7 cellular contexts compared by ENCODE assay signal in genomic region chr22:49951986-49952896, GRCh38. TPM values are rescaled to one million over a fixed set of nuclear protein-coding genes. Genes with fewer than 3 reads are reported as not detected.
DNase-seq lines count a peak whose midpoint lies in the region; ATAC-seq and TF ChIP-seq lines count a peak whose summit lies in the region.

No MANE protein-coding gene starts in this region.

- peak; percentile 58 for DNase-seq in HT-29 (ENCODE audit: low spot score)
- DNase-seq in MCF 10A (ENCODE audit: unreplicated experiment), result no peak
- no peak for DNase-seq in right lobe of liver
- peak in 1 of 2 donors; percentile 75 for DNase-seq in upper lobe of left lung
- no peak for DNase-seq in middle frontal gyrus (ENCODE audit: extremely low spot score, low spot score)
- DNase-seq in T1000 (lab: John Stamatoyannopoulos, UW), result no peak

- TF ChIP-seq CTCF in MCF 10A (IDR thresholded peaks at IDR 0.05; ENCODE audit: unreplicated experiment), result no peak
- no peak for TF ChIP-seq CTCF in right lobe of liver (IDR thresholded peaks at IDR 0.05)
- peak in 1 of 6 experiments; percentile 13 for TF ChIP-seq CTCF in upper lobe of left lung (IDR thresholded peaks at IDR 0.05)

- H3K27ac Mint-ChIP-seq in MCF 10A (ENCODE audit: low read depth, unreplicated experiment), result peak overlapping the region; percentile 88

- intact Hi-C loops in MCF 10A (cut with micrococcal nuclease) (no loop called here), right lobe of liver (cut with DNase I) (no loop called here)

- TF ChIP-seq POLR2A in right lobe of liver (IDR thresholded peaks at IDR 0.05) (no peak), upper lobe of left lung (IDR thresholded peaks at IDR 0.05) (no peak)

- peaks cover 35% of the 10 kb centered on the region for H3K4me1 Mint-ChIP-seq in MCF 10A (ENCODE audit: insufficient read depth, unreplicated experiment)

- TF ChIP-seq EP300 in upper lobe of left lung (IDR thresholded peaks at IDR 0.05), result peak in 2 of 4 donors; percentile 65 to 76

- H3K27me3 Mint-ChIP-seq in MCF 10A (ENCODE audit: insufficient read depth, unreplicated experiment), result no peaks in the 10 kb centered on the region

- H3K4me1 ChIP-seq in right lobe of liver, result peaks cover 3 to 40% (median 27%) of the 10 kb centered on the region in 4 donors
- H3K4me1 ChIP-seq in upper lobe of left lung, result peaks cover 57 to 81% (median 72%) of the 10 kb centered on the region in 4 donors

- H3K9me3 ChIP-seq in right lobe of liver (no peaks in the 10 kb centered on the region), upper lobe of left lung (no peaks in the 10 kb centered on the region)

- no peaks in the 10 kb centered on the region for H3K27me3 ChIP-seq in right lobe of liver
- no peaks in the 10 kb centered on the region for H3K27me3 ChIP-seq in upper lobe of left lung

- H3K4me3 ChIP-seq in right lobe of liver, result no peak overlapping the region
- H3K4me3 ChIP-seq in upper lobe of left lung, result no peak overlapping the region

- CTCF ChIA-PET in MCF 10A (lab: Yijun Ruan, JAX), result interaction anchor here (0.8 to 1.4 kb wide), 3 partner anchors 10 to 78 kb away, joined by 3 to 7 read pairs (median 3); no protein-coding TSS in a partner anchor

- no TSS peak for BruUV-seq in MCF 10A (replicated peaks; lab: Mats Ljungman, UMichigan)

- WGBS in right lobe of liver (ENCODE audit: insufficient coverage, low coverage, low lambda C conversion rate, missing lambda C conversion rate), result 72% methylated on average over 4 of the region's 24 CpGs
- whole genome bisulfite sequencing in upper lobe of left lung, 2 donors, result 61 to 72% methylated on average over 5 to 23 of the region's 24 CpGs

- ATAC-seq in right lobe of liver (no peak), upper lobe of left lung (ENCODE audit: low FRiP score in 2 of 2) (no peak), GM18870 (IDR thresholded peaks at IDR 0.05; ENCODE audit: unreplicated experiment) (no peak)

- H3K36me3 Mint-ChIP-seq in MCF 10A (ENCODE audit: insufficient read depth, unreplicated experiment), result no peaks in the 10 kb centered on the region

- no peaks in the 10 kb centered on the region for H3K9me3 Mint-ChIP-seq in MCF 10A (ENCODE audit: unreplicated experiment)

- H3K36me3 ChIP-seq in right lobe of liver (no peaks in the 10 kb centered on the region), upper lobe of left lung (no peaks in the 10 kb centered on the region)

- POLR2A ChIA-PET in MCF 10A (lab: Yijun Ruan, JAX), result interaction anchor here (0.9 to 6.2 kb wide), 6 partner anchors 9 to 75 kb away, joined by 5 to 73 read pairs (median 10); partner anchors contain the start of gene PIM3

- H3K27ac ChIP-seq in right lobe of liver (peak overlapping the region in 2 of 3 donors; percentile 13 to 47), upper lobe of left lung (peak overlapping the region; percentile 90 to 99 (median 91))

- no peak overlapping the region for H3K4me3 Mint-ChIP-seq in MCF 10A (ENCODE audit: unreplicated experiment)

RNA-seq across cellular contexts. Expression of gene PIM3, which starts 8.3 kb away (rescaled TPM):
- total RNA-seq in HT-29 (2014; rRNA removed; shearing (Covaris generic)), result 161 and 183 TPM in 2 replicates
- 56.3 and 73.5 TPM in 2 replicates for total RNA-seq in MCF 10A (2022)
- 10 to 100 TPM; 26.7 to 64.4 (median 32.8) TPM for total RNA-seq in right lobe of liver
- 100 to 1,000 TPM; 131 to 246 (median 156) TPM for total RNA-seq in upper lobe of left lung

RNA-seq across cellular contexts. Expression of gene CRELD2, which starts 33.8 kb away (rescaled TPM):
- 70.4 and 75.0 TPM in 2 replicates for total RNA-seq in HT-29 (2014; rRNA removed; shearing (Covaris generic))
- total RNA-seq in MCF 10A (2022) (70.7 and 107 TPM in 2 replicates), right lobe of liver (10 to 100 TPM; 26.0 to 56.4 (median 47.8) TPM), upper lobe of left lung (10 to 100 TPM; 31.2 to 72.6 (median 46.9) TPM)

RNA-seq across cellular contexts. Expression of gene ALG12, which starts 34.0 kb away (rescaled TPM):
- total RNA-seq in HT-29 (2014; rRNA removed; shearing (Covaris generic)), result 17.9 and 27.1 TPM in 2 replicates
- 16.6 and 18.2 TPM in 2 replicates for total RNA-seq in MCF 10A (2022)
- 10 to 100 TPM; 15.1 to 19.0 (median 16.6) TPM for total RNA-seq in right lobe of liver
- total RNA-seq in upper lobe of left lung, result 10 to 100 TPM; 14.2 to 32.5 (median 22.3) TPM
